In the genomic region with DNA sequence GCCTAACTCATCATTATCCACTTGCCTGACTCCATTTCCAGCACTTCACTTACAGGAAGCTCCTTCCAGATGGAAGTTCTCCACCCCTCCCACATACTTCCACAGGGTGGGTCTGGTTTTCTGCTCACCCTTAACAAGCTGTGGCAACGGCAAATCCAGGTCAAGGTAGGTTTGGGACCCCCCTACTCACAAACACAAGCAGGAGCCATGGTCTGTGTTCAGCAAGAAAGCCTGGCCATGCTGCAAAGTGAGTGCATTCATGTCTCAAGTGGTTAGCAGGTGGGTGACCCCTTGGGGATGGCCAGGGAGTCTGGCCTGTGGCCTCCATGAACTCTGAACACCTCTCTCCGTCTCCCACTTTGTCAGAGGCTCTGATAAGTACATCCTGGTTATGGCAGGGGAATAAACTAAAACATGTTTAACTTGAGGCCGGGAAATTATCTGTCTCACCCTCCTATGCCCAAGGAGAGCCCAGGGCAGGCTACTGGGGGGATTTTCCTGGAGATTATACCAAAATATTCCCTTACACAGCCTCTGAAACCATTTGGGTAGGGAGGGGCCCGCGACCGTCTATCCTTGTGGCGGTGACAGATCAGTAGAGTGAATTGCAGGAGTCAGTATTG, we compare ENCODE assay signal across 8 cellular contexts. TPM values are rescaled to one million over a fixed set of nuclear protein-coding genes. Genes with fewer than 3 reads are reported as not detected.
DNase-seq lines count a peak whose midpoint lies in the region; ATAC-seq and TF ChIP-seq lines count a peak whose summit lies in the region.

No MANE protein-coding gene starts in this region.

- no peaks in the 10 kb centered on the region for H3K36me3 ChIP-seq in CD8-positive, alpha-beta T cell (ENCODE audit: insufficient read depth, low read length)
- H3K36me3 ChIP-seq in PC-3 (ENCODE audit: low read depth, low read length) = no peaks in the 10 kb centered on the region
- H3K36me3 ChIP-seq in neuron (ENCODE audit: insufficient read depth, low read length) = no peaks in the 10 kb centered on the region

- no peak for DNase-seq in CD8-positive, alpha-beta T cell
- DNase-seq in PC-3 = no peak
- no peak for DNase-seq in endothelial cell (ENCODE audit: low spot score)
- no peak for DNase-seq in NCI-H510A (lab: John Stamatoyannopoulos, UW)

- POLR2A ChIA-PET in CD8-positive, alpha-beta T cell (lab: Charles Lee) = interaction anchor here (1.6 to 2.5 kb wide), 2 partner anchors 11 to 12 kb away, joined by 6 to 10 read pairs; no protein-coding TSS in a partner anchor
- POLR2A ChIA-PET in PC-3 (lab: Charles Lee; ENCODE audit: unreplicated experiment) = no interaction called here

- peak overlapping the region; percentile 92 for H3K4me2 ChIP-seq in PC-3 (ENCODE audit: low read length)

- no peaks in the 10 kb centered on the region for H3K27me3 Mint-ChIP-seq in CD8-positive, alpha-beta T cell (ENCODE audit: low read depth)
- H3K27me3 Mint-ChIP-seq in endothelial cell (ENCODE audit: unreplicated experiment) = peaks cover 7% of the 10 kb centered on the region

- H4K20me1 ChIP-seq in PC-3 (ENCODE audit: low read length) = no peaks in the 10 kb centered on the region

- peak overlapping the region; percentile 75 for H3K4me3 ChIP-seq in CD8-positive, alpha-beta T cell (ENCODE audit: low read depth, low read length)
- H3K4me3 ChIP-seq in PC-3 (ENCODE audit: low read length) (peak overlapping the region; percentile 76), neuron (ENCODE audit: low read length) (peak overlapping the region; percentile 81)

- no peaks in the 10 kb centered on the region for H3F3A ChIP-seq in PC-3 (ENCODE audit: low read length, unreplicated experiment)

- peak overlapping the region; percentile 90 for H3K9ac ChIP-seq in PC-3 (ENCODE audit: low read length)

- H3K27me3 ChIP-seq in CD8-positive, alpha-beta T cell (ENCODE audit: insufficient read depth, low read length) = no peaks in the 10 kb centered on the region
- H3K27me3 ChIP-seq in PC-3 (ENCODE audit: low read length) (no peaks in the 10 kb centered on the region), neuron (ENCODE audit: insufficient read depth, low read length) (no peaks in the 10 kb centered on the region)

- TSS peak; percentile 68 for BruUV-seq in PC-3 (replicated peaks; lab: Mats Ljungman, UMichigan)

- H3K9me2 ChIP-seq in PC-3 (replicated peaks; ENCODE audit: low read length) = no peaks in the 10 kb centered on the region

- no peaks in the 10 kb centered on the region for H3K9me3 ChIP-seq in CD8-positive, alpha-beta T cell (ENCODE audit: low read length)
- no peaks in the 10 kb centered on the region for H3K9me3 ChIP-seq in PC-3 (ENCODE audit: low read length)
- no peaks in the 10 kb centered on the region for H3K9me3 ChIP-seq in neuron (ENCODE audit: low read length)

- H3K4me1 ChIP-seq in CD8-positive, alpha-beta T cell (ENCODE audit: insufficient read depth, low read length) = peaks cover 37% of the 10 kb centered on the region
- H3K4me1 ChIP-seq in PC-3 (ENCODE audit: insufficient read depth, low read length) = peaks cover 20% of the 10 kb centered on the region
- peaks cover 15% of the 10 kb centered on the region for H3K4me1 ChIP-seq in neuron (ENCODE audit: insufficient read depth, low read length)

- H3K79me2 ChIP-seq in PC-3 (ENCODE audit: low read length) = peaks cover 48% of the 10 kb centered on the region

- H3K9me3 Mint-ChIP-seq in CD8-positive, alpha-beta T cell = no peaks in the 10 kb centered on the region
- no peaks in the 10 kb centered on the region for H3K9me3 Mint-ChIP-seq in endothelial cell (ENCODE audit: unreplicated experiment)

- TF ChIP-seq CTCF in CD8-positive, alpha-beta T cell (IDR thresholded peaks at IDR 0.05) = no peak
- no peak for TF ChIP-seq CTCF in PC-3 (conservative IDR thresholded peaks at IDR 0.05; ENCODE audit: low read depth, low read length)
- TF ChIP-seq CTCF in endothelial cell (IDR thresholded peaks at IDR 0.05; ENCODE audit: unreplicated experiment) = no peak

- peaks cover 3% of the 10 kb centered on the region for H3K36me3 Mint-ChIP-seq in CD8-positive, alpha-beta T cell
- peaks cover 28% of the 10 kb centered on the region for H3K36me3 Mint-ChIP-seq in endothelial cell (ENCODE audit: low read depth, unreplicated experiment)

- peak overlapping the region; percentile 76 for H3K27ac ChIP-seq in CD8-positive, alpha-beta T cell (ENCODE audit: low read depth, low read length)
- no peak overlapping the region for H3K27ac ChIP-seq in PC-3 (ENCODE audit: low read length)

- peak overlapping the region; percentile 87 for H3K4me3 Mint-ChIP-seq in CD8-positive, alpha-beta T cell
- H3K4me3 Mint-ChIP-seq in endothelial cell (ENCODE audit: unreplicated experiment) = peak overlapping the region; percentile 94

- H3K27ac Mint-ChIP-seq in CD8-positive, alpha-beta T cell = peak overlapping the region; percentile 92
- H3K27ac Mint-ChIP-seq in endothelial cell (ENCODE audit: unreplicated experiment) = peak overlapping the region; percentile 93

- no peak for ATAC-seq in CD8-positive, alpha-beta T cell
- ATAC-seq in PC-3 (peak; percentile 16; the same call in 1 of the 2 replicates), GM18861 (IDR thresholded peaks at IDR 0.05; ENCODE audit: unreplicated experiment) (no peak), GM21447 (IDR thresholded peaks at IDR 0.05; ENCODE audit: unreplicated experiment) (no peak), GM19455 (IDR thresholded peaks at IDR 0.05; ENCODE audit: unreplicated experiment) (no peak)

- H3K4me1 Mint-ChIP-seq in CD8-positive, alpha-beta T cell (ENCODE audit: low read depth) = peaks cover 54% of the 10 kb centered on the region
- peaks cover 34% of the 10 kb centered on the region for H3K4me1 Mint-ChIP-seq in endothelial cell (ENCODE audit: unreplicated experiment)

- H2AFZ ChIP-seq in PC-3 (ENCODE audit: low read length) (peak overlapping the region; percentile 60; the same call in 1 of the 2 replicates), neuron (ENCODE audit: low read depth, low read length) (peak overlapping the region; percentile 81)

- CTCF ChIA-PET in CD8-positive, alpha-beta T cell (lab: Charles Lee) = interaction anchor here (1.4 kb wide), 1 partner anchor 38 kb away, joined by 4 read pairs; no protein-coding TSS in a partner anchor
- CTCF ChIA-PET in PC-3 (lab: Charles Lee) = interaction anchor here (0.6 kb wide), 1 partner anchor 326 kb away, joined by 4 read pairs; no protein-coding TSS in a partner anchor

- intact Hi-C loops in CD8-positive, alpha-beta T cell (cut with DNase I, micrococcal nuclease) = loop anchor here (2.0 to 10.0 kb wide), 8 partner anchors 35 to 992 kb away; a partner anchor contains a TSS
- intact Hi-C loops in PC-3 (cut with micrococcal nuclease) = loop anchor here (2.0 kb wide), 1 partner anchor 38 kb away; no protein-coding TSS in a partner anchor

RNA-seq across cellular contexts. Expression of a gene that starts 0.8 kb away (rescaled TPM):
- total RNA-seq in CD8-positive, alpha-beta T cell = 10 to 100 TPM; 50.4 to 54.7 TPM
- total RNA-seq in PC-3 (2014; rRNA removed) (77.3 TPM in 2 replicates), endothelial cell (ENCODE audit: unreplicated experiment) (202 TPM)
